Comparison of ENCODE assay signal across 8 cellular contexts in genomic region chr1:19439464-19440171, GRCh38. TPM values are rescaled to one million over a fixed set of nuclear protein-coding genes. Genes with fewer than 3 reads are reported as not detected.
DNase-seq lines count a peak whose midpoint lies in the region; ATAC-seq and TF ChIP-seq lines count a peak whose summit lies in the region.

No MANE protein-coding gene starts in this region.

- DNase-seq in GM12864 (ENCODE audit: low read depth) (no peak), T-cell (peak in 33 of 34 experiments; percentile 21 to 66 (median 42)), coronary artery (ENCODE audit: low spot score) (no peak), NCI-H1048 (lab: John Stamatoyannopoulos, UW) (no peak), NCI-H2029 treated with DMSO at 0.1 percent for 48 hours (lab: John Stamatoyannopoulos, UW) (no peak)
- DNase-seq in stimulated activated CD4-positive, alpha-beta T cell treated with anti-CD3 and anti-CD28 coated beads, Interleukin-12 subunit alpha, Interleukin-12 subunit beta, amount 100 ng/mL, for 4 hours: no peak

- H3K27me3 Mint-ChIP-seq in T-cell: no peaks in the 10 kb centered on the region

- H3K4me1 ChIP-seq in muscle layer of duodenum (ENCODE audit: control insufficient read depth in 1 of 2, insufficient read depth in 2 of 2, low read length in 2 of 2): peaks cover 50 to 78% of the 10 kb centered on the region in 2 donors

- peak; percentile 46 to 74 (median 60) for ATAC-seq in T-cell (replicated peaks in 1 of 4)
- ATAC-seq in GM19455 (IDR thresholded peaks at IDR 0.05; ENCODE audit: unreplicated experiment): no peak

- no peaks in the 10 kb centered on the region for H3K9me3 ChIP-seq in muscle layer of duodenum (ENCODE audit: control insufficient read depth in 1 of 2, low read length in 2 of 2)

- H3K27ac ChIP-seq in coronary artery: peak overlapping the region; percentile 86 to 90
- H3K27ac ChIP-seq in muscle layer of duodenum (ENCODE audit: low read length): peak overlapping the region; percentile 82

- H3K4me3 ChIP-seq in GM12864 (ENCODE audit: low read depth, low read length): no peak overlapping the region
- H3K4me3 ChIP-seq in coronary artery: no peak overlapping the region
- no peak overlapping the region for H3K4me3 ChIP-seq in muscle layer of duodenum (ENCODE audit: low read depth in 1 of 2, low read length in 2 of 2)

- H3K36me3 Mint-ChIP-seq in T-cell: peaks cover 15% of the 10 kb centered on the region

- no peaks in the 10 kb centered on the region for H3K36me3 ChIP-seq in muscle layer of duodenum (ENCODE audit: control insufficient read depth in 1 of 2, insufficient read depth in 2 of 2, low read length in 2 of 2)

- POLR2A ChIA-PET in T-cell (lab: Charles Lee): interaction anchor here in 1 of 2 donors (0.6 kb wide), 1 partner anchor 125 kb away, joined by 3 read pairs; no protein-coding TSS in a partner anchor

- CTCF ChIA-PET in T-cell (lab: Charles Lee): no interaction called here

- no peaks in the 10 kb centered on the region for H3K27me3 ChIP-seq in muscle layer of duodenum (ENCODE audit: low read depth, low read length)

- no peaks in the 10 kb centered on the region for H3K9me3 Mint-ChIP-seq in T-cell

- H3K27ac Mint-ChIP-seq in T-cell: peak overlapping the region; percentile 85

- TF ChIP-seq CTCF in GM12864 (IDR thresholded peaks at IDR 0.05; ENCODE audit: low read depth, low read length, missing control alignments) (peak; percentile 25), coronary artery (IDR thresholded peaks at IDR 0.05) (no peak)

- peaks cover 93 to 94% (median 93%) of the 10 kb centered on the region in 3 donors for H3K4me1 Mint-ChIP-seq in T-cell

- H3K4me3 Mint-ChIP-seq in T-cell: peak overlapping the region in 1 of 3 donors; percentile 31

RNA-seq across cellular contexts. Expression of gene CAPZB, which starts 45.7 kb away (rescaled TPM):
- total RNA-seq in T-cell: 100 to 1,000 TPM; 272 to 342 (median 320) TPM

Comparison
In these comparisons a context has a peak if more than half of its experiments do, and no peak if none do; other contexts are left out.
1. DNase-seq: peak in T-cell (33 of 34); none in GM12864 (single experiment), coronary artery (single experiment), NCI-H1048 (single experiment), NCI-H2029 treated with DMSO at 0.1 percent for 48 hours (single experiment) and stimulated activated CD4-positive, alpha-beta T cell treated with anti-CD3 and anti-CD28 coated beads, Interleukin-12 subunit alpha, Interleukin-12 subunit beta, amount 100 ng/mL, for 4 hours (single experiment).